Comparison of ENCODE assay signal across 25 cellular contexts in the genomic region with DNA sequence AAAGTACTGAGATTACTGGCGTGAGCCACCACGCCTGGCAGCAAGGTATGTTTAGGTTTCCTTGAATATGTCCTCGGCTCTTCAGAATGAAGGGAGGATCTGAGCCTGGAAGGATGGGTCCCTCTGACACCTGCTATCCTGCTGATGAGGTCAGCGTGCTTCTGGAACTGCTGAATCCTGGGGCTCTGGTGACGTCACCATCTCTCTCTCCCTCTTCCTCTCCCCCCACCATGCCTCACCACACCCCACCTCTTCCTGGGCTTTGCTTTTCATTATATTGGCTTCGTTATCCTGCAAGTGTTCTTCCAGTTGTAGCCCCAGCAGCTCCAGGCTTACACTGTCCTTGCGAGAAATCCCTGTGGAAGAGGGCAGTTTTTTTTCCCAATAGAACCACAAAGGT. TPM values are rescaled to one million over a fixed set of nuclear protein-coding genes. Genes with fewer than 3 reads are reported as not detected.
DNase-seq lines count a peak whose midpoint lies in the region; ATAC-seq, FAIRE-seq and TF ChIP-seq lines count a peak whose summit lies in the region.
"Had no signal": no experiment of that assay in that cellular context is flagged by ENCODE, and none has a peak within 500 bp of the region (broad histone marks: within the 10 kb centered on the region; RNA-seq: fewer than 3 reads in every experiment).

No MANE protein-coding gene starts in this region.

- 2% methylated on average over 7 of the region's 7 CpGs for WGBS in K562 (ENCODE audit: insufficient coverage, low coverage, missing lambda C conversion rate)

- no peaks in the 10 kb centered on the region for H3K36me3 ChIP-seq in K562 (ENCODE audit: control insufficient read depth, insufficient read depth, low read length)
- H3K36me3 ChIP-seq: BLaER1 had no signal

- no peaks in the 10 kb centered on the region for H4K20me1 ChIP-seq in K562 (replicated peaks; ENCODE audit: control insufficient read depth, insufficient read depth, low read length)
- H4K20me1 ChIP-seq: BLaER1 had no signal

- no peak for ATAC-seq in K562
- ATAC-seq: GM12878 had no signal

- peaks cover 15 to 24% of the 10 kb centered on the region in 2 experiments; a peak in 4 of 5 replicates for H3K27me3 ChIP-seq in K562 (ENCODE audit: control insufficient read depth in 2 of 2, insufficient read depth in 2 of 2, low read length in 2 of 2)
- H3K27me3 ChIP-seq: BLaER1 had no signal

- no peak overlapping the region for H3K9ac ChIP-seq in K562 (ENCODE audit: insufficient read depth in 1 of 2, low read depth in 2 of 2, low read length in 2 of 2)
- H3K9ac ChIP-seq: BLaER1, GM23248 had no signal

- FAIRE-seq in K562 (lab: Jason Lieb, UNC), result no peak
- FAIRE-seq: A204.1, D721Med, GM12878, GM19239, H1 had no signal

- BruUV-seq in K562 (replicated peaks; lab: Mats Ljungman, UMichigan), result no TSS peak

- intact Hi-C loops in K562 (cut with micrococcal nuclease), result no loop called here

- no peak for TF ChIP-seq RAD21 in K562 (CRISPR knock-in tag; conservative IDR thresholded peaks at IDR 0.05 in 1 of 2, IDR thresholded peaks at IDR 0.05 in 1 of 2)

- DNase-seq in activated naive CD4-positive, alpha-beta T cell treated with anti-CD3 and anti-CD28 coated beads, Interleukin-2, amount 10 ng/mL, durations not matched to agents 7 days and 5 days, result peak; percentile 13
- DNase-seq in activated naive CD4-positive, alpha-beta T cell treated with anti-CD3 and anti-CD28 coated beads, Interleukin-2, amount 50 U/mL, for 16 hours, result no peak
- DNase-seq in K562 (ENCODE audit: extremely low read depth in 1 of 4, low spot score in 3 of 4) (no peak), progenitor cell of endocrine pancreas (ENCODE audit: low spot score, unreplicated experiment) (no peak), NCI-H2107 treated with DMSO at 0.1 percent for 48 hours (lab: John Stamatoyannopoulos, UW; ENCODE audit: unreplicated experiment) (no peak), activated gamma-delta T cell treated with Interleukin-2 at 50 U/mL for 16 hours (no peak), NCI-H2107 (lab: John Stamatoyannopoulos, UW) (no peak)
- DNase-seq: CD4-positive, alpha-beta T cell; CD8-positive, alpha-beta memory T cell; DMS 273 treated with DMSO at 0.1 percent for 48 hours; DMS79; EL; GDM1; GM23248; H7; HCEC 1CT had no signal

- H3K9me3 Mint-ChIP-seq in activated naive CD4-positive, alpha-beta T cell treated with anti-CD3 and anti-CD28 coated beads, Interleukin-2, amount 10 ng/mL, durations not matched to agents 7 days and 5 days, result peaks cover under 1% of the 10 kb centered on the region
- peaks cover 2% of the 10 kb centered on the region for H3K9me3 Mint-ChIP-seq in progenitor cell of endocrine pancreas (ENCODE audit: low read depth)

- CTCF ChIA-PET in activated naive CD4-positive, alpha-beta T cell treated with anti-CD3 and anti-CD28 coated beads, Interleukin-2, amount 10 ng/mL, durations not matched to agents 7 days and 5 days (lab: Charles Lee), result interaction anchor here (1.0 to 1.9 kb wide), 2 partner anchors 11 to 13 kb away, joined by 3 to 9 read pairs; no protein-coding TSS in a partner anchor
- CTCF ChIA-PET in K562 (lab: Yijun Ruan, JAX; ENCODE audit: low intra/inter-chr PET ratio), result no interaction called here

- no peaks in the 10 kb centered on the region for H3K9me3 ChIP-seq in K562 (replicated peaks; ENCODE audit: control insufficient read depth, insufficient read depth, low read depth, low read length)
- H3K9me3 ChIP-seq: BLaER1 had no signal

- in situ Hi-C loops in K562 (cut with MboI), result no loop called here

- TF ChIP-seq EP300 in K562 (IDR thresholded peaks at IDR 0.05; ENCODE audit: low read length), result no peak

- no peaks in the 10 kb centered on the region for H3K36me3 Mint-ChIP-seq in activated naive CD4-positive, alpha-beta T cell treated with anti-CD3 and anti-CD28 coated beads, Interleukin-2, amount 10 ng/mL, durations not matched to agents 7 days and 5 days
- no peaks in the 10 kb centered on the region for H3K36me3 Mint-ChIP-seq in progenitor cell of endocrine pancreas (ENCODE audit: insufficient read depth)
- H3K36me3 Mint-ChIP-seq: CD8-positive, alpha-beta memory T cell had no signal

- H3K4me3 ChIP-seq in K562, result no peak overlapping the region
- H3K4me3 ChIP-seq: BLaER1, GM12878, GM23248 had no signal

- no peak for TF ChIP-seq POLR2A in K562 (conservative IDR thresholded peaks at IDR 0.05)

- H3K9me1 ChIP-seq in K562 (ENCODE audit: control insufficient read depth, insufficient read depth, low read length), result no peaks in the 10 kb centered on the region

- H3K79me2 ChIP-seq in K562 (ENCODE audit: control insufficient read depth, insufficient read depth, low read length), result no peaks in the 10 kb centered on the region

- H2AFZ ChIP-seq in K562 (ENCODE audit: low read depth, low read length), result no peak overlapping the region
- H2AFZ ChIP-seq: GM23248 had no signal

- peaks cover 0 to 9% of the 10 kb centered on the region in 2 experiments; a peak in 3 of 5 replicates for H3K4me1 ChIP-seq in K562 (replicated peaks in 1 of 2; ENCODE audit: control insufficient read depth in 2 of 2, insufficient read depth in 2 of 2, low read length in 2 of 2)

- H3K4me1 Mint-ChIP-seq in activated naive CD4-positive, alpha-beta T cell treated with anti-CD3 and anti-CD28 coated beads, Interleukin-2, amount 10 ng/mL, durations not matched to agents 7 days and 5 days, result no peaks in the 10 kb centered on the region
- H3K4me1 Mint-ChIP-seq in progenitor cell of endocrine pancreas (ENCODE audit: low read depth), result no peaks in the 10 kb centered on the region
- H3K4me1 Mint-ChIP-seq: B cell; CD8-positive, alpha-beta memory T cell had no signal

- no peak for TF ChIP-seq CTCF in K562 (IDR thresholded peaks at IDR 0.05 in 2 of 3, conservative IDR thresholded peaks at IDR 0.05 in 1 of 3; ENCODE audit: insufficient read depth in 2 of 3, low read depth in 1 of 3, low read length in 3 of 3)
- no peak for TF ChIP-seq CTCF in progenitor cell of endocrine pancreas (IDR thresholded peaks at IDR 0.05; ENCODE audit: unreplicated experiment)

- H3K27me3 Mint-ChIP-seq in activated naive CD4-positive, alpha-beta T cell treated with anti-CD3 and anti-CD28 coated beads, Interleukin-2, amount 10 ng/mL, durations not matched to agents 7 days and 5 days, result peaks cover 60% of the 10 kb centered on the region
- H3K27me3 Mint-ChIP-seq in progenitor cell of endocrine pancreas, result peaks cover 9% of the 10 kb centered on the region

- POLR2A ChIA-PET in K562 (lab: Yijun Ruan, JAX), result no interaction called here

- no peak overlapping the region for H3K4me2 ChIP-seq in K562 (ENCODE audit: insufficient read depth, low read length)
- H3K4me2 ChIP-seq: BLaER1 had no signal

- H3K27ac ChIP-seq in K562 (ENCODE audit: extremely low read depth, low read depth, low read length), result no peak overlapping the region
- H3K27ac ChIP-seq: 22Rv1, BLaER1, C4-2B, GM23248 had no signal

- no peak overlapping the region for H3K4me3 Mint-ChIP-seq in activated naive CD4-positive, alpha-beta T cell treated with anti-CD3 and anti-CD28 coated beads, Interleukin-2, amount 10 ng/mL, durations not matched to agents 7 days and 5 days
- H3K4me3 Mint-ChIP-seq in progenitor cell of endocrine pancreas (ENCODE audit: low read depth), result no peak overlapping the region
- H3K4me3 Mint-ChIP-seq: B cell; CD4-positive, alpha-beta T cell; CD8-positive, alpha-beta memory T cell had no signal

- H3K27ac Mint-ChIP-seq in activated naive CD4-positive, alpha-beta T cell treated with anti-CD3 and anti-CD28 coated beads, Interleukin-2, amount 10 ng/mL, durations not matched to agents 7 days and 5 days, result no peak overlapping the region
- H3K27ac Mint-ChIP-seq in progenitor cell of endocrine pancreas, result peak overlapping the region; percentile 56
- H3K27ac Mint-ChIP-seq: B cell; CD4-positive, alpha-beta T cell; CD8-positive, alpha-beta memory T cell had no signal

TF ChIP-seq in K562, 482 proteins besides CTCF, POLR2A, EP300 and RAD21 (continues in another document):
- no peak for TF ChIP-seq BCOR (IDR thresholded peaks at IDR 0.05)
- TF ChIP-seq SMAD2 (IDR thresholded peaks at IDR 0.05; ENCODE audit: low read depth, low read length), result no peak
- TF ChIP-seq NR2C1 (IDR thresholded peaks at IDR 0.05), result no peak
- TF ChIP-seq NR2C1 (tag; IDR thresholded peaks at IDR 0.05), result no peak
- TF ChIP-seq ATF1 (CRISPR knock-in tag; IDR thresholded peaks at IDR 0.05), result no peak
- TF ChIP-seq ATF1 (tag; IDR thresholded peaks at IDR 0.05), result peak; percentile 85
- no peak for TF ChIP-seq CEBPB (tag; IDR thresholded peaks at IDR 0.05)
- peak; percentile 72 for TF ChIP-seq CREM (IDR thresholded peaks at IDR 0.05; ENCODE audit: low read depth)
- TF ChIP-seq, protein P1, sequence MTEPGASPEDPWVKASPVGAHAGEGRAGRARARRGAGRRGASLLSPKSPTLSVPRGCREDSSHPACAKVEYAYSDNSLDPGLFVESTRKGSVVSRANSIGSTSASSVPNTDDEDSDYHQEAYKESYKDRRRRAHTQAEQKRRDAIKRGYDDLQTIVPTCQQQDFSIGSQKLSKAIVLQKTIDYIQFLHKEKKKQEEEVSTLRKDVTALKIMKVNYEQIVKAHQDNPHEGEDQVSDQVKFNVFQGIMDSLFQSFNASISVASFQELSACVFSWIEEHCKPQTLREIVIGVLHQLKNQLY (CRISPR knock-in tag; conservative IDR thresholded peaks at IDR 0.05), result no peak
- no peak for TF ChIP-seq ZNF696 (CRISPR knock-in tag; conservative IDR thresholded peaks at IDR 0.05)
- no peak for TF ChIP-seq SMARCB1 (IDR thresholded peaks at IDR 0.05; ENCODE audit: insufficient read length, low read depth)
- no peak for TF ChIP-seq ZKSCAN8 (CRISPR knock-in tag; IDR thresholded peaks at IDR 0.05)

RNA-seq across cellular contexts. Expression of a gene that starts 49.8 kb away (rescaled TPM):
- 22.4 and 34.8 TPM in 2 replicates for total RNA-seq in K562 (2011; cell fraction: chromatin; rRNA removed; ENCODE audit: low replicate concordance)
- total RNA-seq in K562 (2011; cell fraction: nucleolus; rRNA removed), result 21.8 and 28.7 TPM in 2 replicates
- total RNA-seq in K562 (2011; cell fraction: nucleoplasm; rRNA removed), result 21.8 and 24.6 TPM in 2 replicates
- total RNA-seq in K562 (2014; rRNA removed) (31.6 and 34.9 TPM in 2 replicates), K562 (2014; rRNA removed; fragmentation: Illumina TruSeq; extraction: Trizol) (31.0 and 31.1 TPM in 2 replicates), K562 (2015; rRNA removed; fragmentation: Illumina TruSeq; extraction: Trizol) (31.0 and 32.8 TPM in 2 replicates), K562 (2021) (31.8 and 34.9 TPM in 2 replicates), progenitor cell of endocrine pancreas (16.5 and 18.4 TPM in 2 replicates)
- polyA plus RNA-seq in K562 (2011; rRNA removed) (25.3 and 31.9 TPM in 2 replicates), K562 (2014; fragmentation: Illumina TruSeq; extraction: Trizol) (40.5 and 41.0 TPM in 2 replicates), K562 (2014; fragmentation: Nextera tagmentation; extraction: Ambion mirVana) (1 to 10 TPM; 6.2 to 9.8 TPM), K562 (2014; rRNA removed) (32.5 and 38.1 TPM in 2 replicates)
- polyA plus RNA-seq in K562 (2011; cell fraction: cytosol; rRNA removed), result 17.4 and 26.8 TPM in 2 replicates
- 31.1 and 34.7 TPM in 2 replicates for polyA plus RNA-seq in K562 (2011; cell fraction: nucleus; rRNA removed)
- polyA plus RNA-seq in K562 (2012), result 17.8 and 24.6 TPM in 2 replicates
- polyA minus RNA-seq in K562 (2011; rRNA and poly(A)+ RNA removed), result 21.7 and 24.9 TPM in 2 replicates
- 6.5 and 13.8 TPM in 2 replicates for polyA minus RNA-seq in K562 (2011; cell fraction: cytosol; rRNA and poly(A)+ RNA removed)
- polyA minus RNA-seq in K562 (2011; cell fraction: nucleus; rRNA and poly(A)+ RNA removed), result 16.0 and 17.8 TPM in 2 replicates
